In the genomic region with DNA sequence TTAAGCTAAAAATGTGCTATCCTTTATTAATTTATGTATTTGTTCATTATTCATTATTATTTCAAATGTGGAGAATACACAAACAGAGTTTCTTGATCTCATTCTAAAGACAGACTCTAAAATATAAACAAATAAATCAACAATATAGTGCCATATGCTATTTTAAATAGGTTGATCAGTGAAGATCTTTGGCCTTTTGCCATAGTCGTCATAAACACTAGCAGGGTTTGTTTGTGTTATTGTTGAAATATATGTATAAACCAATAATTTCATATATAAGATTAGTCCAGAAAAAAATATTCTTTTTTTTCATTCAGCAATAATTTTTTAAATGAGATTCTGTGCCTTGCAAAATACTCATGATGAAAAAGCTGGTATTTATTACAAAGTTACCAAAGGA, we compare ENCODE assay signal across 27 cellular contexts.
"Had no signal": no experiment of that assay in that cellular context is flagged by ENCODE, and none has a peak within 500 bp of the region (broad histone marks: within the 10 kb centered on the region; RNA-seq: fewer than 3 reads in every experiment).

No MANE protein-coding gene starts in this region.

- H3K27me3 ChIP-seq: stomach, suprapubic skin, testis, thyroid gland, tibial artery, tibial nerve, transverse colon, upper lobe of left lung, upper lobe of right lung, uterus, vagina had no signal

- H3K9me3 ChIP-seq: stomach, suprapubic skin, testis, thoracic aorta, thyroid gland, tibial artery, transverse colon, upper lobe of left lung, upper lobe of right lung, uterus, vagina had no signal

- DNase-seq: stimulated activated CD4-positive, alpha-beta T cell treated with anti-CD3 and anti-CD28 coated beads, Interleukin-2, amount 100 ng/mL, for 48 hours; stimulated activated CD4-positive, alpha-beta T cell treated with anti-CD3 and anti-CD28 coated beads, Interleukin-4, amount 100 ng/mL, for 1 hour; stimulated activated CD4-positive, alpha-beta T cell treated with anti-CD3 and anti-CD28 coated beads, Interleukin-4, amount 100 ng/mL, for 24 hours; stimulated activated CD4-positive, alpha-beta T cell treated with anti-CD3 and anti-CD28 coated beads, Interleukin-4, amount 100 ng/mL, for 4 hours; stimulated activated CD8-positive, alpha-beta memory T cell treated with anti-CD3 and anti-CD28 coated beads, Interleukin-4, amount 100 ng/mL, for 48 hours; stimulated activated naive B cell treated with anti-CD40 and anti-IgM and Interleukin-4, amounts not matched to agents 10 μg/mL and 1 μg/mL and 100 μg/mL, for 72 hours; stimulated activated naive CD4-positive, alpha-beta T cell; stimulated activated naive CD4-positive, alpha-beta T cell treated with Interleukin-2 at 50 U/mL for 16 hours; stimulated activated naive CD8-positive, alpha-beta T cell treated with anti-CD3 and anti-CD28 coated beads, Interleukin-15, amount 100 ng/mL, for 72 hours; stimulated activated naive CD8-positive, alpha-beta T cell treated with anti-CD3 and anti-CD28 coated beads, Interleukin-15, Interleukin-2, amounts not matched to agents 100 U/mL and 50 U/mL, for 24 hours; stomach; substantia nigra; testis; thyroid gland; tibial artery; transverse colon; trophoblast cell; upper lobe of left lung; upper lobe of right lung; uterus had no signal

- H3K4me1 ChIP-seq: stomach, suprapubic skin, thyroid gland, tibial artery, tibial nerve, transverse colon, upper lobe of left lung, upper lobe of right lung, uterus, vagina had no signal

- H3K4me3 ChIP-seq: stomach, suprapubic skin, testis, thoracic aorta, thyroid gland, tibial artery, tibial nerve, transverse colon, upper lobe of left lung, upper lobe of right lung, uterus, vagina had no signal

- ATAC-seq: stimulated activated effector memory CD8-positive, alpha-beta T cell treated with anti-CD3 and anti-CD28 coated beads, Interleukin-12 subunit alpha, Interleukin-12 subunit beta, amount 100 ng/mL, for 72 hours; stimulated activated memory B cell treated with anti-CD40 and anti-IgM and Interleukin-4, amounts not matched to agents 10 μg/mL and 1 μg/mL and 100 μg/mL, for 72 hours; stimulated activated naive B cell treated with anti-CD40 and anti-IgM and Interleukin-4, amounts not matched to agents 10 μg/mL and 1 μg/mL and 100 μg/mL, for 72 hours; stimulated activated naive CD8-positive, alpha-beta T cell treated with anti-CD3 and anti-CD28 coated beads, Interleukin-15, amount 100 ng/mL, for 72 hours; stimulated activated naive CD8-positive, alpha-beta T cell treated with anti-CD3 and anti-CD28 coated beads, Interleukin-15, Interleukin-2, amounts not matched to agents 100 U/mL and 50 U/mL, for 24 hours; upper lobe of right lung had no signal

- FAIRE-seq: urothelium cell line had no signal

- H3K27ac ChIP-seq: stomach, suprapubic skin, testis, thoracic aorta, thyroid gland, tibial artery, tibial nerve, transverse colon, upper lobe of left lung, upper lobe of right lung, uterus, vagina had no signal

- H3K36me3 ChIP-seq: stomach, suprapubic skin, thoracic aorta, thyroid gland, tibial artery, tibial nerve, transverse colon, upper lobe of left lung, upper lobe of right lung, uterus, vagina had no signal
